21 cellular contexts compared by ENCODE assay signal in genomic region chr1:108129999-108130398, GRCh38.
"Had no signal": no experiment of that assay in that cellular context is flagged by ENCODE, and none has a peak within 500 bp of the region (broad histone marks: within the 10 kb centered on the region; RNA-seq: fewer than 3 reads in every experiment).

No MANE protein-coding gene starts in this region.

- H3K4me3 ChIP-seq: MG63, SJSA1, SK-N-MC had no signal

- FAIRE-seq: RCC 7860 had no signal

- H3K9me3 ChIP-seq: SJSA1 had no signal

- H3K27ac ChIP-seq: SJSA1, SK-N-MC had no signal

- H3K4me1 ChIP-seq: SJSA1 had no signal

- DNase-seq: Karpas-422, KG1, MG63, NCI-H1092, NCI-H1105 treated with DMSO at 0.1 percent for 48 hours, NCI-H1417 treated with DMSO at 0.1 percent for 48 hours, NCI-H146, NCI-H187, NCI-H2029, NCI-H2081 treated with DMSO at 0.1 percent for 48 hours, NCI-H2171, NCI-H226, NCI-H446, NCI-H510A, NCI-H524 treated with DMSO at 0.1 percent for 48 hours, Right ventricle myocardium superior, RPMI8226, SIG-M5 had no signal

- H3K27me3 ChIP-seq: MG63, SJSA1 had no signal
